In genomic region chr5:93221-93980, GRCh38 we compare ENCODE assay signal across 1 cellular context.
TF ChIP-seq lines count a peak whose summit lies in the region.

No MANE protein-coding gene starts in this region.

TF ChIP-seq in HepG2, 621 proteins besides CTCF, POLR2A, EP300 and RAD21 (continued from another document):
- TF ChIP-seq ZNF775 (CRISPR knock-in tag; IDR thresholded peaks at IDR 0.05; ENCODE audit: borderline replicate concordance) (no peak), THAP8 (CRISPR knock-in tag; IDR thresholded peaks at IDR 0.05; ENCODE audit: borderline replicate concordance) (no peak), AKAP8 (CRISPR knock-in tag; IDR thresholded peaks at IDR 0.05) (no peak), ZNF362 (CRISPR knock-in tag; IDR thresholded peaks at IDR 0.05; ENCODE audit: borderline replicate concordance) (no peak), CBX2 (IDR thresholded peaks at IDR 0.05; ENCODE audit: low read depth, low read length) (no peak), CBX2 (CRISPR knock-in tag; IDR thresholded peaks at IDR 0.05; ENCODE audit: low read depth) (no peak), MYC (CRISPR knock-in tag; IDR thresholded peaks at IDR 0.05; ENCODE audit: borderline replicate concordance) (no peak), ZNF512B (CRISPR knock-in tag; IDR thresholded peaks at IDR 0.05; ENCODE audit: borderline replicate concordance) (no peak), HNF4G (IDR thresholded peaks at IDR 0.05; ENCODE audit: borderline replicate concordance, low read depth, low read length) (no peak), HNF4G (CRISPR knock-in tag; IDR thresholded peaks at IDR 0.05; ENCODE audit: borderline replicate concordance, low read depth) (no peak), ZNF543 (CRISPR knock-in tag; IDR thresholded peaks at IDR 0.05) (no peak), RBM22 (optimal IDR thresholded peaks at IDR 0.05; ENCODE audit: low read length) (no peak), THAP11 (CRISPR knock-in tag; IDR thresholded peaks at IDR 0.05) (no peak), XBP1 (CRISPR knock-in tag; IDR thresholded peaks at IDR 0.05) (no peak), ZNF343 (CRISPR knock-in tag; IDR thresholded peaks at IDR 0.05) (no peak), ZNF207 (IDR thresholded peaks at IDR 0.05; ENCODE audit: borderline replicate concordance) (no peak), GFI1 (CRISPR knock-in tag; IDR thresholded peaks at IDR 0.05; ENCODE audit: borderline replicate concordance) (no peak), YEATS4 (CRISPR knock-in tag; IDR thresholded peaks at IDR 0.05; ENCODE audit: borderline replicate concordance) (no peak), UBTF (CRISPR knock-in tag; IDR thresholded peaks at IDR 0.05) (no peak)
